10 cellular contexts compared by ENCODE assay signal in genomic region chr6:52360601-52361346, GRCh38. TPM values are rescaled to one million over a fixed set of nuclear protein-coding genes. Genes with fewer than 3 reads are reported as not detected.
DNase-seq lines count a peak whose midpoint lies in the region; ATAC-seq and TF ChIP-seq lines count a peak whose summit lies in the region.
"Had no signal": no experiment of that assay in that cellular context is flagged by ENCODE, and none has a peak within 500 bp of the region (broad histone marks: within the 10 kb centered on the region; RNA-seq: fewer than 3 reads in every experiment).

No MANE protein-coding gene starts in this region.

- no peak overlapping the region for H3K4me2 ChIP-seq in KMS-11

- no peak overlapping the region for H3K4me3 ChIP-seq in KMS-11 (IDR thresholded peaks at IDR 0.05; ENCODE audit: insufficient read depth, low read depth, low read length)

- no peak overlapping the region for H3K27ac ChIP-seq in KMS-11

- H2AFZ ChIP-seq in KMS-11 (ENCODE audit: low read depth): peak overlapping the region; percentile 96

- H3K36me3 ChIP-seq in KMS-11 (ENCODE audit: insufficient read depth): no peaks in the 10 kb centered on the region

- H3K27ac Mint-ChIP-seq in chondrocyte (ENCODE audit: unreplicated experiment) (no peak overlapping the region), neural crest cell (ENCODE audit: unreplicated experiment) (no peak overlapping the region)

- no peak overlapping the region for H3K9ac ChIP-seq in KMS-11

- DNase-seq in GM10266 (ENCODE audit: extremely low spot score) (peak; percentile 40), chondrocyte (ENCODE audit: low spot score) (no peak), neural crest cell (ENCODE audit: low read depth, low spot score) (no peak), NCI-H526 (lab: John Stamatoyannopoulos, UW) (no peak), middle frontal gyrus (ENCODE audit: extremely low spot score, low spot score) (no peak)

- no peaks in the 10 kb centered on the region; the same call in 1 of the 2 replicates for H3K79me2 ChIP-seq in KMS-11 (ENCODE audit: insufficient read depth, low read depth)

- ATAC-seq in HG02588 (IDR thresholded peaks at IDR 0.05; ENCODE audit: unreplicated experiment) (no peak), GM18498 (IDR thresholded peaks at IDR 0.05; ENCODE audit: unreplicated experiment) (no peak)

- H3K36me3 Mint-ChIP-seq in chondrocyte (ENCODE audit: low read depth): no peaks in the 10 kb centered on the region
- no peaks in the 10 kb centered on the region for H3K36me3 Mint-ChIP-seq in neural crest cell (ENCODE audit: low read depth)

- H3K4me3 Mint-ChIP-seq in chondrocyte (ENCODE audit: unreplicated experiment) (peak overlapping the region; percentile 70), neural crest cell (peak overlapping the region; percentile 83)

- H3K27me3 ChIP-seq in KMS-11 (ENCODE audit: insufficient read depth, low read depth): no peaks in the 10 kb centered on the region
- H3K27me3 ChIP-seq: SJSA1, testis had no signal

- H3K4me1 Mint-ChIP-seq in chondrocyte (ENCODE audit: low read depth): peaks cover 27% of the 10 kb centered on the region
- peaks cover 26% of the 10 kb centered on the region for H3K4me1 Mint-ChIP-seq in neural crest cell

- no peaks in the 10 kb centered on the region for H4K20me1 ChIP-seq in KMS-11 (ENCODE audit: insufficient read depth)

- TF ChIP-seq CTCF in GM10266 (IDR thresholded peaks at IDR 0.05; ENCODE audit: control insufficient read depth, insufficient read depth, low read depth, missing control alignments) (no peak), KMS-11 (conservative IDR thresholded peaks at IDR 0.05; ENCODE audit: low read depth, low read length) (no peak), chondrocyte (IDR thresholded peaks at IDR 0.05) (no peak), neural crest cell (conservative IDR thresholded peaks at IDR 0.05) (no peak)

- H3K9me3 Mint-ChIP-seq in chondrocyte (ENCODE audit: low read depth) (no peaks in the 10 kb centered on the region), neural crest cell (no peaks in the 10 kb centered on the region)

- peaks cover 7% of the 10 kb centered on the region for H3K4me1 ChIP-seq in KMS-11 (ENCODE audit: low read depth, poor library complexity, severe bottlenecking)

- no peaks in the 10 kb centered on the region for H3K27me3 Mint-ChIP-seq in chondrocyte (ENCODE audit: low read depth)
- H3K27me3 Mint-ChIP-seq in neural crest cell (ENCODE audit: low read depth): peaks cover 16% of the 10 kb centered on the region

RNA-seq across cellular contexts. Expression of gene PAQR8, which starts 1.2 kb away (rescaled TPM):
- 3.6 to 4.4 TPM (median 3.6 TPM) in 3 replicates for total RNA-seq in chondrocyte
- 10.5 and 10.7 TPM in 2 replicates for total RNA-seq in neural crest cell

RNA-seq across cellular contexts. Expression of gene EFHC1, which starts 59.4 kb away (rescaled TPM):
- total RNA-seq in chondrocyte (9.6 to 18.7 TPM (median 11.3 TPM) in 3 replicates), neural crest cell (43.7 and 46.0 TPM in 2 replicates)
